In the genomic region with DNA sequence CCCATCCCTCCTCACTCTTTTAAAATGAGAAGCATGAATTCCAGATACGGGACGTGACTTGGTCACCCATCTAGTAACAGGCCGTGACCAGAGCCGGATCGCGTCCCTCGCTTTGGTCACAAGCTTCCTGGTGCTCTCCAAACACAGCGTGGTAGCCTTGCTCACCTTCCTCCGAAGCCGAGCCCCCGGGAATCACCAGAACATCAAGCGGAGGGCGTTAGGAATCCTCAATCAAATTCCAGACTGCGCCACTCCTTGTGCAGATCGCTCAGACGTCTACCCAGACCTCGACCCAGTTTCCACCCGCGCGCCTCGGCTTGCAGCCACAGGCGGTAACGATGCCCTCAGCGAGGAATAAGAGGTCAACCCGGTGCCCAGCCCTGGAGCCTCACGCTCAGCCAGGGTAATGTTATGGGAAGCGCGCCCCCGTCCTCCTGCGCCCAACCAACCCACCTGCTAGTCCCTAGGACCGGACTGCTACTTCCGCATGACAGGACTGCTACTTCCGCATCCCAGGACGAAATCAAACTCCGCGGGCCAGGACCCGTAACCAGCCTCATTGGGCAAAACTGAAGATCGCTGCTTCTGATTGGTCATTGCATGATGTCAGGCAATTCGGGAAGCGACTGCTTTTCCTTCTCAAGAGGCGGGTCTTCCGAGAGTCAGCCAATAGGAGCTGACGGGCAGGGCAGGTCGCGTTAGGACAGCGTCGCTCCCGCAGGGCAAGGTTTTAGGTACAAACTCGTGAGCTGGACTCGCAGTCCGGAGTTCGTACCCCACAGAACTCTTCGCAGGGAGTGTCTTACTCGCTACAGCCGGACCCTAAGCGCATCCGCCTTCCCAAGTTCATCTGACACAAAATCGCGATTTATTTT, we compare ENCODE assay signal across 8 cellular contexts. TPM values are rescaled to one million over a fixed set of nuclear protein-coding genes. Genes with fewer than 3 reads are reported as not detected.
DNase-seq lines count a peak whose midpoint lies in the region; ATAC-seq and TF ChIP-seq lines count a peak whose summit lies in the region.

A gene (minus strand): TSS at position 501 of the 875 bp plus-strand sequence. CDS start 1,212 bp downstream, outside the sequence.

- H3K27me3 ChIP-seq in fibroblast of lung (ENCODE audit: control insufficient read depth, insufficient read depth, low read length) = no peaks in the 10 kb centered on the region
- no peaks in the 10 kb centered on the region for H3K27me3 ChIP-seq in naive thymus-derived CD4-positive, alpha-beta T cell (ENCODE audit: control insufficient read depth in 2 of 2, insufficient read depth in 2 of 2, low read length in 2 of 2)

- DNase-seq in EL = peak; percentile 100
- peak; percentile 97 for DNase-seq in H4 (ENCODE audit: low spot score)
- DNase-seq in LNCaP clone FGC (ENCODE audit: low read depth) = peak; percentile 99
- DNase-seq in RPMI8226 = peak; percentile 96
- peak; percentile 95 for DNase-seq in activated T-helper 1 cell treated with anti-CD3 and anti-CD28 coated beads, Interleukin-12 subunit alpha, Interleukin-12 subunit beta, Interleukin-2, Interleukin-4 antibody, amounts not matched to agents 30 ng/mL and 10 ng/mL and 1 ng/mL, durations not matched to agents 14 hours and 24 hours and 36 hours (ENCODE audit: low spot score)
- peak; percentile 99 for DNase-seq in fibroblast of lung (ENCODE audit: low read depth in 2 of 2)
- DNase-seq in naive thymus-derived CD4-positive, alpha-beta T cell = peak; percentile 74 to 97 (median 93)

- intact Hi-C loops in activated T-helper 1 cell treated with anti-CD3 and anti-CD28 coated beads, Interleukin-12 subunit alpha, Interleukin-12 subunit beta, Interleukin-2, Interleukin-4 antibody, amounts not matched to agents 30 ng/mL and 10 ng/mL and 1 ng/mL, durations not matched to agents 14 hours and 24 hours and 36 hours (cut with micrococcal nuclease) = loop anchor here (1.0 to 10.0 kb wide), 4 partner anchors 39 to 1065 kb away; a partner anchor contains a TSS
- intact Hi-C loops in naive thymus-derived CD4-positive, alpha-beta T cell (cut with micrococcal nuclease) = loop anchor here (1.0 to 5.0 kb wide), 10 partner anchors 8 to 969 kb away; a partner anchor contains a TSS

- no peaks in the 10 kb centered on the region for H3K27me3 Mint-ChIP-seq in activated T-helper 1 cell treated with anti-CD3 and anti-CD28 coated beads, Interleukin-12 subunit alpha, Interleukin-12 subunit beta, Interleukin-2, Interleukin-4 antibody, amounts not matched to agents 30 ng/mL and 10 ng/mL and 1 ng/mL, durations not matched to agents 14 hours and 24 hours and 36 hours (ENCODE audit: insufficient read depth)
- no peaks in the 10 kb centered on the region for H3K27me3 Mint-ChIP-seq in naive thymus-derived CD4-positive, alpha-beta T cell
- no peaks in the 10 kb centered on the region for H3K27me3 Mint-ChIP-seq in stimulated activated memory B cell treated with anti-CD40 and anti-IgM and Interleukin-4, amounts not matched to agents 10 μg/mL and 1 μg/mL and 100 μg/mL, for 72 hours

- TF ChIP-seq CTCF in LNCaP clone FGC (IDR thresholded peaks at IDR 0.05; ENCODE audit: control insufficient read depth, extremely low read depth, insufficient read depth) (no peak), fibroblast of lung (conservative IDR thresholded peaks at IDR 0.05 in 1 of 2, IDR thresholded peaks at IDR 0.05 in 1 of 2; ENCODE audit: low read depth in 1 of 2, low read length in 2 of 2) (no peak)

- no peaks in the 10 kb centered on the region for H3K9me3 Mint-ChIP-seq in activated T-helper 1 cell treated with anti-CD3 and anti-CD28 coated beads, Interleukin-12 subunit alpha, Interleukin-12 subunit beta, Interleukin-2, Interleukin-4 antibody, amounts not matched to agents 30 ng/mL and 10 ng/mL and 1 ng/mL, durations not matched to agents 14 hours and 24 hours and 36 hours
- peaks cover 0 to 7% (median 0%) of the 10 kb centered on the region in 11 donors for H3K9me3 Mint-ChIP-seq in naive thymus-derived CD4-positive, alpha-beta T cell
- H3K9me3 Mint-ChIP-seq in stimulated activated memory B cell treated with anti-CD40 and anti-IgM and Interleukin-4, amounts not matched to agents 10 μg/mL and 1 μg/mL and 100 μg/mL, for 72 hours = no peaks in the 10 kb centered on the region

- H3K27ac ChIP-seq in fibroblast of lung (ENCODE audit: insufficient read depth, low read length) = peak within 1 kb of the TSS; percentile 74
- peak within 1 kb of the TSS; percentile 59 for H3K27ac ChIP-seq in naive thymus-derived CD4-positive, alpha-beta T cell (ENCODE audit: low read depth, low read length)

- H3K4me2 ChIP-seq in fibroblast of lung (ENCODE audit: extremely low read depth, insufficient read depth, low read length) = peak within 1 kb of the TSS; percentile 98

- H4K20me1 ChIP-seq in fibroblast of lung (ENCODE audit: control insufficient read depth, extremely low read depth, insufficient read depth, low read length) = no peaks in the 10 kb centered on the region

- no peaks in the 10 kb centered on the region for H3K4me1 ChIP-seq in fibroblast of lung (ENCODE audit: control insufficient read depth, extremely low read depth, insufficient read depth, low read length)
- H3K4me1 ChIP-seq in naive thymus-derived CD4-positive, alpha-beta T cell (ENCODE audit: control insufficient read depth in 2 of 2, insufficient read depth in 2 of 2, low read length in 2 of 2) = peaks cover 7 to 15% of the 10 kb centered on the region in 2 donors

- H3K79me2 ChIP-seq in fibroblast of lung (ENCODE audit: control insufficient read depth, insufficient read depth, low read length) = peaks cover 9% of the 10 kb centered on the region

- H3K4me3 ChIP-seq in LNCaP clone FGC (ENCODE audit: low read depth, low read length) (peak within 1 kb of the TSS; percentile 64), fibroblast of lung (replicated peaks in 1 of 4; ENCODE audit: control extremely low read depth in 1 of 4, insufficient read depth in 1 of 4, low read depth in 3 of 4, low read length in 4 of 4) (peak within 1 kb of the TSS; percentile 85 to 98 (median 94))
- H3K4me3 ChIP-seq in naive thymus-derived CD4-positive, alpha-beta T cell (ENCODE audit: low read length) = peak within 1 kb of the TSS; percentile 81

- H3K4me1 Mint-ChIP-seq in activated T-helper 1 cell treated with anti-CD3 and anti-CD28 coated beads, Interleukin-12 subunit alpha, Interleukin-12 subunit beta, Interleukin-2, Interleukin-4 antibody, amounts not matched to agents 30 ng/mL and 10 ng/mL and 1 ng/mL, durations not matched to agents 14 hours and 24 hours and 36 hours (ENCODE audit: low read depth) = peaks cover 66% of the 10 kb centered on the region
- peaks cover 6 to 62% (median 43%) of the 10 kb centered on the region in 7 donors for H3K4me1 Mint-ChIP-seq in naive thymus-derived CD4-positive, alpha-beta T cell
- peaks cover 49% of the 10 kb centered on the region for H3K4me1 Mint-ChIP-seq in stimulated activated memory B cell treated with anti-CD40 and anti-IgM and Interleukin-4, amounts not matched to agents 10 μg/mL and 1 μg/mL and 100 μg/mL, for 72 hours

- peak within 1 kb of the TSS; percentile 98 for H3K4me3 Mint-ChIP-seq in activated T-helper 1 cell treated with anti-CD3 and anti-CD28 coated beads, Interleukin-12 subunit alpha, Interleukin-12 subunit beta, Interleukin-2, Interleukin-4 antibody, amounts not matched to agents 30 ng/mL and 10 ng/mL and 1 ng/mL, durations not matched to agents 14 hours and 24 hours and 36 hours
- H3K4me3 Mint-ChIP-seq in naive thymus-derived CD4-positive, alpha-beta T cell = peak within 1 kb of the TSS; percentile 91 to 99 (median 94)
- peak within 1 kb of the TSS; percentile 94 for H3K4me3 Mint-ChIP-seq in stimulated activated memory B cell treated with anti-CD40 and anti-IgM and Interleukin-4, amounts not matched to agents 10 μg/mL and 1 μg/mL and 100 μg/mL, for 72 hours

- H3K9me3 ChIP-seq in fibroblast of lung (ENCODE audit: control insufficient read depth, insufficient read depth, low read depth, low read length) = no peaks in the 10 kb centered on the region
- H3K9me3 ChIP-seq in naive thymus-derived CD4-positive, alpha-beta T cell (ENCODE audit: control insufficient read depth in 2 of 3, low read length in 3 of 3) = no peaks in the 10 kb centered on the region

- peak within 1 kb of the TSS; percentile 58 for H3K9ac ChIP-seq in fibroblast of lung (ENCODE audit: insufficient read depth, low read length)

- H3K27ac Mint-ChIP-seq in activated T-helper 1 cell treated with anti-CD3 and anti-CD28 coated beads, Interleukin-12 subunit alpha, Interleukin-12 subunit beta, Interleukin-2, Interleukin-4 antibody, amounts not matched to agents 30 ng/mL and 10 ng/mL and 1 ng/mL, durations not matched to agents 14 hours and 24 hours and 36 hours = peak within 1 kb of the TSS; percentile 92
- peak within 1 kb of the TSS; percentile 47 to 89 (median 80) for H3K27ac Mint-ChIP-seq in naive thymus-derived CD4-positive, alpha-beta T cell
- peak within 1 kb of the TSS; percentile 86 for H3K27ac Mint-ChIP-seq in stimulated activated memory B cell treated with anti-CD40 and anti-IgM and Interleukin-4, amounts not matched to agents 10 μg/mL and 1 μg/mL and 100 μg/mL, for 72 hours

- POLR2A ChIA-PET in naive thymus-derived CD4-positive, alpha-beta T cell (lab: Charles Lee) = interaction anchor here (0.6 to 12.4 kb wide), 9 partner anchors 8 to 1069 kb away, joined by 3 to 154 read pairs (median 3); a partner anchor contains a TSS

- CTCF ChIA-PET in naive thymus-derived CD4-positive, alpha-beta T cell (lab: Charles Lee) = interaction anchor here (0.8 to 2.7 kb wide), 3 partner anchors 24 to 68 kb away, joined by 3 to 19 read pairs (median 7); a partner anchor contains a TSS

- H3K36me3 Mint-ChIP-seq in activated T-helper 1 cell treated with anti-CD3 and anti-CD28 coated beads, Interleukin-12 subunit alpha, Interleukin-12 subunit beta, Interleukin-2, Interleukin-4 antibody, amounts not matched to agents 30 ng/mL and 10 ng/mL and 1 ng/mL, durations not matched to agents 14 hours and 24 hours and 36 hours (ENCODE audit: low read depth) = peaks cover 38% of the 10 kb centered on the region
- peaks cover 0 to 17% (median 0%) of the 10 kb centered on the region in 5 donors for H3K36me3 Mint-ChIP-seq in naive thymus-derived CD4-positive, alpha-beta T cell
- peaks cover 19% of the 10 kb centered on the region for H3K36me3 Mint-ChIP-seq in stimulated activated memory B cell treated with anti-CD40 and anti-IgM and Interleukin-4, amounts not matched to agents 10 μg/mL and 1 μg/mL and 100 μg/mL, for 72 hours

- peak; percentile 95 for ATAC-seq in naive thymus-derived CD4-positive, alpha-beta T cell
- ATAC-seq in stimulated activated memory B cell treated with anti-CD40 and anti-IgM and Interleukin-4, amounts not matched to agents 10 μg/mL and 1 μg/mL and 100 μg/mL, for 72 hours = peak; percentile 99

- peak within 1 kb of the TSS; percentile 88 for H2AFZ ChIP-seq in fibroblast of lung (ENCODE audit: low read length)

- H3K36me3 ChIP-seq in fibroblast of lung (ENCODE audit: control insufficient read depth, insufficient read depth, low read length) = no peaks in the 10 kb centered on the region
- H3K36me3 ChIP-seq in naive thymus-derived CD4-positive, alpha-beta T cell (ENCODE audit: control insufficient read depth in 2 of 3, insufficient read depth in 3 of 3, low read length in 3 of 3) = no peaks in the 10 kb centered on the region

RNA-seq across cellular contexts. Expression of the gene that starts here (rescaled TPM):
- total RNA-seq in H4 (2014; rRNA removed; shearing (Covaris generic)) = 2.1 and 4.5 TPM in 2 replicates
- total RNA-seq in activated T-helper 1 cell treated with anti-CD3 and anti-CD28 coated beads, Interleukin-12 subunit alpha, Interleukin-12 subunit beta, Interleukin-2, Interleukin-4 antibody, amounts not matched to agents 30 ng/mL and 10 ng/mL and 1 ng/mL, durations not matched to agents 14 hours and 24 hours and 36 hours = 23.3 and 27.6 TPM in 2 replicates
- 0.26 and 0.83 TPM in 2 replicates for total RNA-seq in fibroblast of lung
- 3.3 and 12.7 TPM in 2 replicates for polyA plus RNA-seq in fibroblast of lung
- 1.7 and 5.2 TPM in 2 replicates for polyA plus RNA-seq in fibroblast of lung (2012)
- polyA minus RNA-seq in fibroblast of lung (ENCODE audit: low replicate concordance) = 20.0 TPM in 1 of 2 replicates, not detected in the other
- 10 to 100 TPM in 1 of 5 experiments, 1 to 10 TPM in 3, under 1 TPM in 1; 0.92 to 20.4 (median 1.9) TPM for total RNA-seq in naive thymus-derived CD4-positive, alpha-beta T cell
- polyA plus RNA-seq in naive thymus-derived CD4-positive, alpha-beta T cell = under 1 TPM; 0.63 to 0.69 TPM

Comparison
In these comparisons a context has a peak if more than half of its experiments do, and no peak if none do; other contexts are left out.
1. Peak in every context shown above with its lines: DNase-seq, ATAC-seq, H3K4me3 ChIP-seq and H3K27ac ChIP-seq.